ENCODE assay signal across 14 cellular contexts in the genomic region with DNA sequence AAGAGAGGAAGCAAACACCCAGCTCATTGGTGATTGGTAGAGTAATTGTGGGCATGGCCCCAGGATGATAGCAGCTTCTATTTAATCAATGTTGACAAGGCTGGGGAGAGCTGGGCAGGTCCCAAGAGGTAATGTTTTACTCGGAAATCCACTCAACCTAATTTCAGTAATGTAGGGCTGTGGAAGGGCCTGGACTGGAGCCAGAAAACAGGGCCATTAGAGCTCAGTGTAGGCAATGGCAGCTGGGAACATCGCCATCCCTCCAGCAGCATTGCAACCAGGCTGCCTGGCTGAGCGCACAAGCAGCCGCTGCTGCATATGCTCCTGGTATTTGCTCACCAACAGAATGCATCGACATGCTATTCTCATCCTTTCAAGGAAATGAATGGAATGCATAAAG.
DNase-seq lines count a peak whose midpoint lies in the region; ATAC-seq and TF ChIP-seq lines count a peak whose summit lies in the region.
"Had no signal": no experiment of that assay in that cellular context is flagged by ENCODE, and none has a peak within 500 bp of the region (broad histone marks: within the 10 kb centered on the region; RNA-seq: fewer than 3 reads in every experiment).

No MANE protein-coding gene starts in this region.

- H3K4me1 Mint-ChIP-seq in activated CD4-positive, alpha-beta T cell treated with anti-CD3 and anti-CD28 coated beads for 36 hours: no peaks in the 10 kb centered on the region

- TF ChIP-seq CTCF in right atrium auricular region (IDR thresholded peaks at IDR 0.05) (no peak), dorsolateral prefrontal cortex (IDR thresholded peaks at IDR 0.05 in 54 of 56, conservative IDR thresholded peaks at IDR 0.05 in 2 of 56; ENCODE audit: low read depth in 1 of 56, partially characterized antibody in 56 of 56) (no peak), smooth muscle cell (IDR thresholded peaks at IDR 0.05; ENCODE audit: borderline replicate concordance, insufficient read depth, poor library complexity, severe bottlenecking) (no peak)

- no peaks in the 10 kb centered on the region for H3K27me3 ChIP-seq in right atrium auricular region
- H3K27me3 ChIP-seq in dorsolateral prefrontal cortex: no peaks in the 10 kb centered on the region
- no peaks in the 10 kb centered on the region for H3K27me3 ChIP-seq in smooth muscle cell (ENCODE audit: low read depth)

- H3K27me3 Mint-ChIP-seq in activated CD4-positive, alpha-beta T cell treated with anti-CD3 and anti-CD28 coated beads for 36 hours: peaks cover 19% of the 10 kb centered on the region

- POLR2A ChIA-PET in activated CD4-positive, alpha-beta T cell treated with anti-CD3 and anti-CD28 coated beads for 36 hours (lab: Charles Lee): interaction anchor here (0.6 kb wide), 1 partner anchor 47 kb away, joined by 3 read pairs; no protein-coding TSS in a partner anchor

- peak overlapping the region; percentile 57 for H3K4me2 ChIP-seq in smooth muscle cell
- H3K4me2 ChIP-seq: A549 had no signal

- no peak overlapping the region for H3K27ac Mint-ChIP-seq in activated CD4-positive, alpha-beta T cell treated with anti-CD3 and anti-CD28 coated beads for 36 hours
- H3K27ac Mint-ChIP-seq: activated naive CD4-positive, alpha-beta T cell treated with anti-CD3 and anti-CD28 coated beads, Interleukin-2, amount 50 U/mL, for 72 hours; natural killer cell treated with Interleukin-12 subunit alpha and Interleukin-12 subunit beta and Interleukin-15 and Interleukin-18, amount 100 ng/mL, for 72 hours had no signal

- H3F3A ChIP-seq in smooth muscle cell (ENCODE audit: low read depth): peaks cover 4% of the 10 kb centered on the region

- no peaks in the 10 kb centered on the region for H3K79me2 ChIP-seq in smooth muscle cell (ENCODE audit: low read depth)

- 45% methylated on average over 5 of the region's 5 CpGs for WGBS in smooth muscle cell (ENCODE audit: low lambda C conversion rate)

- H3K9me3 Mint-ChIP-seq in activated CD4-positive, alpha-beta T cell treated with anti-CD3 and anti-CD28 coated beads for 36 hours (ENCODE audit: low read depth): no peaks in the 10 kb centered on the region
- H3K9me3 Mint-ChIP-seq: activated naive CD4-positive, alpha-beta T cell treated with anti-CD3 and anti-CD28 coated beads, Interleukin-2, amount 50 U/mL, for 72 hours; natural killer cell treated with Interleukin-12 subunit alpha and Interleukin-12 subunit beta and Interleukin-15 and Interleukin-18, amount 100 ng/mL, for 72 hours had no signal

- H3K27ac ChIP-seq in right atrium auricular region (no peak overlapping the region), dorsolateral prefrontal cortex (peak overlapping the region in 4 of 59 donors; percentile 11 to 51 (median 30)), smooth muscle cell (ENCODE audit: low read depth) (peak overlapping the region; percentile 93)
- H3K27ac ChIP-seq: A549 had no signal

- H3K4me1 ChIP-seq in right atrium auricular region: no peaks in the 10 kb centered on the region
- peaks cover 14% of the 10 kb centered on the region for H3K4me1 ChIP-seq in smooth muscle cell (ENCODE audit: low read depth)
- H3K4me1 ChIP-seq: A549 had no signal

- ATAC-seq in Right ventricle myocardium superior (ENCODE audit: poor library complexity): no peak
- ATAC-seq in HG02870 (IDR thresholded peaks at IDR 0.05; ENCODE audit: unreplicated experiment): no peak
- ATAC-seq in activated CD4-positive, alpha-beta T cell treated with anti-CD3 and anti-CD28 coated beads for 36 hours: no peak
- ATAC-seq: A549; activated naive CD4-positive, alpha-beta T cell treated with anti-CD3 and anti-CD28 coated beads, Interleukin-2, amount 50 U/mL, for 72 hours; natural killer cell treated with Interleukin-12 subunit alpha and Interleukin-12 subunit beta and Interleukin-15 and Interleukin-18, amount 100 ng/mL, for 72 hours had no signal

- H4K20me1 ChIP-seq in smooth muscle cell (ENCODE audit: low read depth): no peaks in the 10 kb centered on the region

- no peak overlapping the region for H3K4me3 ChIP-seq in right atrium auricular region
- H3K4me3 ChIP-seq in dorsolateral prefrontal cortex: no peak overlapping the region
- no peak overlapping the region for H3K4me3 ChIP-seq in smooth muscle cell
- H3K4me3 ChIP-seq: A549 had no signal

- no peak overlapping the region for H3K4me3 Mint-ChIP-seq in activated CD4-positive, alpha-beta T cell treated with anti-CD3 and anti-CD28 coated beads for 36 hours
- H3K4me3 Mint-ChIP-seq: natural killer cell treated with Interleukin-12 subunit alpha and Interleukin-12 subunit beta and Interleukin-15 and Interleukin-18, amount 100 ng/mL, for 72 hours had no signal

- no peaks in the 10 kb centered on the region for H3K36me3 Mint-ChIP-seq in activated CD4-positive, alpha-beta T cell treated with anti-CD3 and anti-CD28 coated beads for 36 hours (ENCODE audit: low read depth)
- H3K36me3 Mint-ChIP-seq: activated naive CD4-positive, alpha-beta T cell treated with anti-CD3 and anti-CD28 coated beads, Interleukin-2, amount 50 U/mL, for 72 hours; natural killer cell treated with Interleukin-12 subunit alpha and Interleukin-12 subunit beta and Interleukin-15 and Interleukin-18, amount 100 ng/mL, for 72 hours had no signal

- intact Hi-C loops in Right ventricle myocardium superior (cut with DNase I) (no loop called here), dorsolateral prefrontal cortex (cut with DNase I) (no loop called here)
- intact Hi-C loops in activated CD4-positive, alpha-beta T cell treated with anti-CD3 and anti-CD28 coated beads for 36 hours (cut with DNase I, micrococcal nuclease): no loop called here

- no peaks in the 10 kb centered on the region for H3K9me3 ChIP-seq in right atrium auricular region
- H3K9me3 ChIP-seq in smooth muscle cell (replicated peaks; ENCODE audit: low read depth): no peaks in the 10 kb centered on the region
- H3K9me3 ChIP-seq: A549 had no signal

- H3K36me3 ChIP-seq in right atrium auricular region: no peaks in the 10 kb centered on the region
- no peaks in the 10 kb centered on the region for H3K36me3 ChIP-seq in smooth muscle cell (ENCODE audit: low read depth)

- H3K9ac ChIP-seq in smooth muscle cell (ENCODE audit: low read depth): no peak overlapping the region

- DNase-seq in Right ventricle myocardium superior (peak; percentile 38), right atrium auricular region (ENCODE audit: low spot score) (no peak), NCI-H446 treated with DMSO at 0.1 percent for 48 hours (lab: John Stamatoyannopoulos, UW) (peak; percentile 96), dorsolateral prefrontal cortex (peak in 9 of 10 donors; percentile 34 to 94 (median 56)), smooth muscle cell (lab: John Stamatoyannopoulos, UW; ENCODE audit: unreplicated experiment) (no peak), AML-193 (lab: John Stamatoyannopoulos, UW) (no peak)
- no peak for DNase-seq in activated CD4-positive, alpha-beta T cell treated with anti-CD3 and anti-CD28 coated beads for 36 hours
- DNase-seq: activated CD4-positive, alpha-beta T cell treated with anti-CD3 and anti-CD28 coated beads, Interleukin-2, amount 50 U/mL, for 48 hours; NCI-H526; SW 1271 had no signal

- CTCF ChIA-PET in activated CD4-positive, alpha-beta T cell treated with anti-CD3 and anti-CD28 coated beads for 36 hours (lab: Charles Lee): interaction anchor here (0.7 kb wide), 1 partner anchor 106 kb away, joined by 3 read pairs; no protein-coding TSS in a partner anchor

- H2AFZ ChIP-seq in smooth muscle cell (ENCODE audit: low read depth): no peak overlapping the region

Comparison
In these comparisons a context has a peak if more than half of its experiments do, and no peak if none do; other contexts are left out.
1. DNase-seq: peak in Right ventricle myocardium superior (single experiment), NCI-H446 treated with DMSO at 0.1 percent for 48 hours (single experiment) and dorsolateral prefrontal cortex (9 of 10); none in right atrium auricular region (single experiment), smooth muscle cell (single experiment), AML-193 (0 of 2) and activated CD4-positive, alpha-beta T cell treated with anti-CD3 and anti-CD28 coated beads for 36 hours (single experiment).